Comparison of ENCODE assay signal across 12 cellular contexts in genomic region chr11:2562181-2562581, GRCh38.
DNase-seq lines count a peak whose midpoint lies in the region; ATAC-seq and TF ChIP-seq lines count a peak whose summit lies in the region.
"Had no signal": no experiment of that assay in that cellular context is flagged by ENCODE, and none has a peak within 500 bp of the region (broad histone marks: within the 10 kb centered on the region; RNA-seq: fewer than 3 reads in every experiment).

No MANE protein-coding gene starts in this region.

- TF ChIP-seq CTCF in CD14-positive monocyte (IDR thresholded peaks at IDR 0.05), result no peak
- no peak for TF ChIP-seq CTCF in chondrocyte (IDR thresholded peaks at IDR 0.05)

- DNase-seq in CD14-positive monocyte (ENCODE audit: low spot score) (peak; percentile 25), chondrocyte (ENCODE audit: low spot score) (peak; percentile 63), left lobe of liver (ENCODE audit: low spot score) (no peak), putamen (ENCODE audit: low spot score) (peak; percentile 89), NCI-H1105 (lab: John Stamatoyannopoulos, UW) (no peak), NCI-H2196 treated with DMSO at 0.1 percent for 48 hours (lab: John Stamatoyannopoulos, UW; ENCODE audit: unreplicated experiment) (no peak)
- DNase-seq in effector memory CD4-positive, alpha-beta T cell, result no peak
- DNase-seq: NCI-H2029, NCI-H774 had no signal

- peaks cover 7% of the 10 kb centered on the region for H3K4me1 ChIP-seq in effector memory CD4-positive, alpha-beta T cell (ENCODE audit: control insufficient read depth, insufficient read depth, low read length, poor library complexity, severe bottlenecking)
- H3K4me1 ChIP-seq: SJSA1 had no signal

- H3K27ac Mint-ChIP-seq in CD14-positive monocyte (no peak overlapping the region), chondrocyte (ENCODE audit: unreplicated experiment) (no peak overlapping the region)

- intact Hi-C loops in CD14-positive monocyte (cut with micrococcal nuclease), result no loop called here

- H3K27me3 Mint-ChIP-seq in CD14-positive monocyte (ENCODE audit: low read depth in 3 of 3), result peaks cover 0 to 2% (median 1%) of the 10 kb centered on the region in 3 donors
- peaks cover 3% of the 10 kb centered on the region for H3K27me3 Mint-ChIP-seq in chondrocyte (ENCODE audit: low read depth)
- H3K27me3 Mint-ChIP-seq: dendritic cell treated with granulocyte-macrophage colony-stimulating factor and Interleukin-4, amounts not matched to agents 40 ng/mL and 50 ng/mL, for 4 days had no signal

- H3K4me3 Mint-ChIP-seq in CD14-positive monocyte (no peak overlapping the region), chondrocyte (ENCODE audit: unreplicated experiment) (no peak overlapping the region)
- H3K4me3 Mint-ChIP-seq: dendritic cell treated with granulocyte-macrophage colony-stimulating factor and Interleukin-4, amounts not matched to agents 40 ng/mL and 50 ng/mL, for 4 days had no signal

- no peak overlapping the region for H3K27ac ChIP-seq in effector memory CD4-positive, alpha-beta T cell (ENCODE audit: insufficient read depth, low read length, poor library complexity, severe bottlenecking)
- H3K27ac ChIP-seq: SJSA1 had no signal

- H3K36me3 Mint-ChIP-seq in CD14-positive monocyte, result peaks cover 18 to 22% of the 10 kb centered on the region in 2 donors
- H3K36me3 Mint-ChIP-seq in chondrocyte (ENCODE audit: low read depth), result no peaks in the 10 kb centered on the region

- H3K9me3 Mint-ChIP-seq in CD14-positive monocyte (peaks cover 0 to 4% (median 0%) of the 10 kb centered on the region in 7 donors), chondrocyte (ENCODE audit: low read depth) (no peaks in the 10 kb centered on the region)

- ATAC-seq in left lobe of liver, result peak; percentile 81
- ATAC-seq in HG02763 (IDR thresholded peaks at IDR 0.05; ENCODE audit: unreplicated experiment), result no peak

- H3K36me3 ChIP-seq in effector memory CD4-positive, alpha-beta T cell (ENCODE audit: control insufficient read depth, insufficient read depth, low read length), result no peaks in the 10 kb centered on the region
- H3K36me3 ChIP-seq: SJSA1 had no signal

- no peaks in the 10 kb centered on the region for H3K27me3 ChIP-seq in effector memory CD4-positive, alpha-beta T cell (replicated peaks; ENCODE audit: control insufficient read depth, insufficient read depth, low read length, poor library complexity, severe bottlenecking)

- H3K4me3 ChIP-seq in effector memory CD4-positive, alpha-beta T cell (ENCODE audit: insufficient read depth, low read depth, low read length, poor library complexity, severe bottlenecking), result no peak overlapping the region
- H3K4me3 ChIP-seq: SJSA1 had no signal

- H3K4me1 Mint-ChIP-seq in CD14-positive monocyte, result peaks cover 30% of the 10 kb centered on the region
- H3K4me1 Mint-ChIP-seq in chondrocyte (ENCODE audit: low read depth), result no peaks in the 10 kb centered on the region

- no peaks in the 10 kb centered on the region for H3K9me3 ChIP-seq in effector memory CD4-positive, alpha-beta T cell (ENCODE audit: control insufficient read depth, low read length)
- H3K9me3 ChIP-seq: SJSA1 had no signal

Comparison
In these comparisons a context has a peak if more than half of its experiments do, and no peak if none do; other contexts are left out.
1. DNase-seq: peak in CD14-positive monocyte (single experiment), chondrocyte (single experiment) and putamen (single experiment); none in left lobe of liver (single experiment), NCI-H1105 (single experiment), NCI-H2196 treated with DMSO at 0.1 percent for 48 hours (single experiment) and effector memory CD4-positive, alpha-beta T cell (0 of 3).